Comparison of ENCODE assay signal across 8 cellular contexts in the genomic region with DNA sequence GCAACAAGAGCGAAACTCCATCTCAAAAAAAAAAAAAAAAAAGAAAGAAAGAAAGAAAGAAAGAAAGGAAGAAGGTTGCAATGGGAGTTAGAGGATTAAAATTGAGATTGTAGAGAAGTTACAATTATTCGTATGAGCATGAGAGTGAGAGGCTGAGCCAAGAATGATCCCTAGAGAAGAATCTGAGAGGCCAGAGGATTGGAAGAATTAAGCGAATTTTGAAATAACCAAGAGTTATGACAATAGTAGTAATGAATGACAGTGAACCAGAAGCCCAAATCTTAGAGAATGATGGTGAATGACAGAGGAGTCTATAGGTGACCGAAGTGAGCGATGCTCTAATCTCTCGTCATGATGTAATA. TPM values are rescaled to one million over a fixed set of nuclear protein-coding genes. Genes with fewer than 3 reads are reported as not detected.
DNase-seq lines count a peak whose midpoint lies in the region; ATAC-seq and TF ChIP-seq lines count a peak whose summit lies in the region.

No MANE protein-coding gene starts in this region.

- H3K27ac ChIP-seq in SJSA1 (peak overlapping the region; percentile 31; the same call in 1 of the 2 replicates), fibroblast of lung (ENCODE audit: insufficient read depth, low read length) (no peak overlapping the region), psoas muscle (peak overlapping the region; percentile 95)

- peaks cover 38% of the 10 kb centered on the region for H3K79me2 ChIP-seq in fibroblast of lung (ENCODE audit: control insufficient read depth, insufficient read depth, low read length)

- intact Hi-C loops in psoas muscle (cut with DNase I) = loop anchor here in 1 of 2 donors (2.0 to 10.0 kb wide), 2 partner anchors 27 to 199 kb away; partner anchors contain the start of genes COA7, ECHDC2 and SCP2

- H3K9ac ChIP-seq in ES-I3 (ENCODE audit: low read depth, low read length) (peak overlapping the region; percentile 34; the same call in 1 of the 2 replicates), fibroblast of lung (ENCODE audit: insufficient read depth, low read length) (no peak overlapping the region)

- peaks cover 5% of the 10 kb centered on the region for H3K4me1 ChIP-seq in ES-I3 (ENCODE audit: insufficient read depth, low read length)
- H3K4me1 ChIP-seq in SJSA1 (replicated peaks) = peaks cover 7% of the 10 kb centered on the region; the same call in 1 of the 2 replicates
- H3K4me1 ChIP-seq in fibroblast of lung (ENCODE audit: control insufficient read depth, extremely low read depth, insufficient read depth, low read length) = no peaks in the 10 kb centered on the region
- H3K4me1 ChIP-seq in psoas muscle = peaks cover 30% of the 10 kb centered on the region

- H2AFZ ChIP-seq in fibroblast of lung (ENCODE audit: low read length) = peak overlapping the region; percentile 97

- 1 to 6% (median 1%) methylated on average over 5 to 6 of the region's 6 CpGs for WGBS in psoas muscle, 3 donors

- H3K4me3 ChIP-seq in SJSA1 = peak overlapping the region; percentile 88
- peak overlapping the region; percentile 12 to 86 (median 43) for H3K4me3 ChIP-seq in fibroblast of lung (replicated peaks in 1 of 4; ENCODE audit: control extremely low read depth in 1 of 4, insufficient read depth in 1 of 4, low read depth in 3 of 4, low read length in 4 of 4)
- peak overlapping the region; percentile 96 for H3K4me3 ChIP-seq in psoas muscle

- ATAC-seq in psoas muscle = no peak
- no peak for ATAC-seq in HG02870 (IDR thresholded peaks at IDR 0.05; ENCODE audit: unreplicated experiment)

- TF ChIP-seq CTCF in fibroblast of lung (conservative IDR thresholded peaks at IDR 0.05 in 1 of 2, IDR thresholded peaks at IDR 0.05 in 1 of 2; ENCODE audit: low read depth in 1 of 2, low read length in 2 of 2) (no peak), psoas muscle (IDR thresholded peaks at IDR 0.05) (no peak)

- H3K36me3 ChIP-seq in ES-I3 (ENCODE audit: insufficient read depth, low read length) (no peaks in the 10 kb centered on the region), SJSA1 (peaks cover 8% of the 10 kb centered on the region; the same call in 1 of the 2 replicates), fibroblast of lung (ENCODE audit: control insufficient read depth, insufficient read depth, low read length) (no peaks in the 10 kb centered on the region), psoas muscle (ENCODE audit: insufficient read depth in 1 of 2, low read depth in 1 of 2) (no peaks in the 10 kb centered on the region)

- DNase-seq in SJSA1 (ENCODE audit: low read depth in 1 of 2, low spot score in 2 of 2) = no peak
- DNase-seq in fibroblast of lung (ENCODE audit: low read depth in 2 of 2) = no peak
- DNase-seq in psoas muscle = no peak
- no peak for DNase-seq in NCI-H187 (lab: John Stamatoyannopoulos, UW)
- DNase-seq in central memory CD4-positive, alpha-beta T cell = no peak
- no peak for DNase-seq in NCI-H2171 (lab: John Stamatoyannopoulos, UW)

- no peaks in the 10 kb centered on the region for H4K20me1 ChIP-seq in fibroblast of lung (ENCODE audit: control insufficient read depth, extremely low read depth, insufficient read depth, low read length)

- H3K27me3 ChIP-seq in SJSA1 (replicated peaks) (no peaks in the 10 kb centered on the region), fibroblast of lung (ENCODE audit: control insufficient read depth, insufficient read depth, low read length) (no peaks in the 10 kb centered on the region), psoas muscle (ENCODE audit: insufficient read depth in 3 of 3, low read length in 2 of 3) (no peaks in the 10 kb centered on the region)

- H3K9me3 ChIP-seq in ES-I3 (ENCODE audit: control insufficient read depth, insufficient read depth, low read length) = no peaks in the 10 kb centered on the region
- no peaks in the 10 kb centered on the region for H3K9me3 ChIP-seq in SJSA1 (replicated peaks)
- no peaks in the 10 kb centered on the region for H3K9me3 ChIP-seq in fibroblast of lung (ENCODE audit: control insufficient read depth, insufficient read depth, low read depth, low read length)
- H3K9me3 ChIP-seq in psoas muscle = no peaks in the 10 kb centered on the region

- H3K4me2 ChIP-seq in fibroblast of lung (ENCODE audit: extremely low read depth, insufficient read depth, low read length) = peak overlapping the region; percentile 21

RNA-seq across cellular contexts. Expression of gene ZYG11B, which starts 0.4 kb away (rescaled TPM):
- 21.2 and 37.7 TPM in 2 replicates for total RNA-seq in SJSA1 (2014; rRNA removed; shearing (Covaris generic))
- total RNA-seq in fibroblast of lung (36.7 and 50.7 TPM in 2 replicates), psoas muscle (100 to 1,000 TPM in 2 of 4 donors, 10 to 100 TPM in 2; 72.0 to 152 (median 97.1) TPM)
- polyA plus RNA-seq in fibroblast of lung (21.1 and 30.2 TPM in 2 replicates), psoas muscle (10 to 100 TPM; 11.4 to 91.0 (median 24.4) TPM)
- polyA plus RNA-seq in fibroblast of lung (2012) = 9.6 and 14.1 TPM in 2 replicates
- 22.3 and 23.3 TPM in 2 replicates for polyA minus RNA-seq in fibroblast of lung (ENCODE audit: low replicate concordance)

RNA-seq across cellular contexts. Expression of gene COA7, which starts 27.7 kb away (rescaled TPM):
- 9.4 and 12.3 TPM in 2 replicates for total RNA-seq in SJSA1 (2014; rRNA removed; shearing (Covaris generic))
- total RNA-seq in fibroblast of lung = 14.5 and 15.2 TPM in 2 replicates
- polyA plus RNA-seq in fibroblast of lung = 16.2 and 16.8 TPM in 2 replicates
- 19.0 and 20.2 TPM in 2 replicates for polyA plus RNA-seq in fibroblast of lung (2012)
- 12.7 and 13.6 TPM in 2 replicates for polyA minus RNA-seq in fibroblast of lung (ENCODE audit: low replicate concordance)
- 10 to 100 TPM; 25.2 to 48.8 (median 38.7) TPM for total RNA-seq in psoas muscle
- polyA plus RNA-seq in psoas muscle = 10 to 100 TPM; 27.4 to 41.8 (median 30.5) TPM

Comparison
In these comparisons a context has a peak if more than half of its experiments do, and no peak if none do; other contexts are left out.
1. H3K4me3 ChIP-seq: peak in every context shown above with its lines; median percentile 96 in psoas muscle; 88 in SJSA1; 43 in fibroblast of lung.